9 cellular contexts compared by ENCODE assay signal in the genomic region with DNA sequence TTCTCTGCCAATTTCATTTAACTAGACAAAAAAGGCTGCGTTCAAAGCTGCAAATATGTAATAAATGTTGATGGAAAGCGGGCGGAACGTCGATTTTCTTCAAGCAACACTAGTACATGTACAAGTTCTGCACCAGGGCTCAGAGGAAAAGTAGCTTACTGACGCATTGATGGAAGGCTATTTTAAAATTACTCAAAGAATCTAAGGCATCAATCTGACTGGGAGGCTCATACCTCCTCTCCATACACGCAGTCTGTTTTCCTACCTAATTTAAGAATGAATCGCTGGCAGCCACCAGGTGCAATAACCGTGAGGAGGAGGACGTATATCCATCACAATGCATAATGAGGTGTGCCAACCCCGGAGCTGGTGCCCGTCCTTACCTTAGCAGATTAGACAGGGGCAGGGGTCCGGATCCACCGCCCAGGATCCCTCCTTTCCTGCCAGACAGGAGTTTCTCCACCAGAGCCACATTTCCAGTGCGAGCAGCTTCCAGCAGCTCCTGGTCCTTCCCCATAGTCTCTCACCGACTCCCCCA. TPM values are rescaled to one million over a fixed set of nuclear protein-coding genes. Genes with fewer than 3 reads are reported as not detected.
A peak's percentile ranks its signal among the peaks of the same experiment; 100 is the strongest.
DNase-seq lines count a peak whose midpoint lies in the region; ATAC-seq, FAIRE-seq and TF ChIP-seq lines count a peak whose summit lies in the region.
"Had no signal": no experiment of that assay in that cellular context is flagged by ENCODE, and none has a peak within 500 bp of the region (broad histone marks: within the 10 kb centered on the region; RNA-seq: fewer than 3 reads in every experiment).

No MANE protein-coding gene starts in this region.

- no peaks in the 10 kb centered on the region for H3K9me3 ChIP-seq in PC-3 (ENCODE audit: low read length)

- H3K9me2 ChIP-seq in PC-3 (replicated peaks; ENCODE audit: low read length), result no peaks in the 10 kb centered on the region

- intact Hi-C loops in PC-3 (cut with micrococcal nuclease), result loop anchor here (2.0 to 10.0 kb wide), 2 partner anchors 173 to 241 kb away; no protein-coding TSS in a partner anchor
- intact Hi-C loops in posterior cingulate gyrus (cut with DNase I), result no loop called here

- no peaks in the 10 kb centered on the region for H3K36me3 ChIP-seq in PC-3 (ENCODE audit: low read depth, low read length)

- H4K20me1 ChIP-seq in PC-3 (ENCODE audit: low read length), result no peaks in the 10 kb centered on the region

- CTCF ChIA-PET in PC-3 (lab: Charles Lee), result no interaction called here

- no peaks in the 10 kb centered on the region for H3F3A ChIP-seq in PC-3 (ENCODE audit: low read length, unreplicated experiment)

- TF ChIP-seq CTCF in PC-3 (conservative IDR thresholded peaks at IDR 0.05; ENCODE audit: low read depth, low read length), result no peak
- no peak for TF ChIP-seq CTCF in fibroblast of mammary gland (conservative IDR thresholded peaks at IDR 0.05; ENCODE audit: control insufficient read depth, insufficient read depth, low read depth, low read length)

- H3K4me2 ChIP-seq in PC-3 (ENCODE audit: low read length), result peak overlapping the region; percentile 81

- no peak overlapping the region for H2AFZ ChIP-seq in PC-3 (ENCODE audit: low read length)

- H3K79me2 ChIP-seq in PC-3 (ENCODE audit: low read length), result no peaks in the 10 kb centered on the region

- H3K27me3 ChIP-seq in PC-3 (ENCODE audit: low read length), result peaks cover 62% of the 10 kb centered on the region

- no TSS peak for BruUV-seq in PC-3 (replicated peaks; lab: Mats Ljungman, UMichigan)

- no peak for FAIRE-seq in H54 (lab: Jason Lieb, UNC)

- H3K4me3 ChIP-seq in PC-3 (ENCODE audit: low read length) (no peak overlapping the region), fibroblast of mammary gland (ENCODE audit: control insufficient read depth, low read depth, low read length) (peak overlapping the region; percentile 59)

- peak; percentile 24 for DNase-seq in H54 (ENCODE audit: insufficient read length, low spot score)
- no peak for DNase-seq in PC-3
- no peak for DNase-seq in fibroblast of mammary gland (ENCODE audit: low read depth)
- peak in 6 of 10 donors; percentile 14 to 82 (median 44) for DNase-seq in posterior cingulate gyrus

- POLR2A ChIA-PET in PC-3 (lab: Charles Lee; ENCODE audit: unreplicated experiment), result no interaction called here

- no peak overlapping the region for H3K9ac ChIP-seq in PC-3 (ENCODE audit: low read length)

- H3K27ac ChIP-seq in PC-3 (ENCODE audit: low read length), result no peak overlapping the region

- ATAC-seq in PC-3, result peak; percentile 8; the same call in 1 of the 2 replicates
- no peak for ATAC-seq in GM18505 (IDR thresholded peaks at IDR 0.05; ENCODE audit: unreplicated experiment)
- ATAC-seq in GM21717 (IDR thresholded peaks at IDR 0.05; ENCODE audit: unreplicated experiment), result no peak
- ATAC-seq in GM18873 (IDR thresholded peaks at IDR 0.05; ENCODE audit: low FRiP score, unreplicated experiment), result no peak
- ATAC-seq in GM21619 (IDR thresholded peaks at IDR 0.05; ENCODE audit: unreplicated experiment), result no peak

- TF ChIP-seq POLR2A in H54 (IDR thresholded peaks at IDR 0.05; ENCODE audit: low read depth, low read length) (no peak), GM18505 (IDR thresholded peaks at IDR 0.05; ENCODE audit: borderline replicate concordance, extremely low read depth, insufficient read depth, insufficient read length) (no peak)

- 0 out of 2 replicates have a peak, but pooled peaks cover 4% of the 10 kb centered on the region for H3K4me1 ChIP-seq in PC-3 (ENCODE audit: insufficient read depth, low read length)

RNA-seq across cellular contexts. Expression of gene ANKS1B, which starts 0.9 kb away (rescaled TPM):
- total RNA-seq in PC-3 (2014; rRNA removed), result 0.07 and 0.98 TPM in 2 replicates
- total RNA-seq: HT1080 had no signal

Comparison
In these comparisons a context has a peak if more than half of its experiments do, and no peak if none do; other contexts are left out.
1. DNase-seq: peak in H54 (single experiment) and posterior cingulate gyrus (6 of 10); none in PC-3 (single experiment) and fibroblast of mammary gland (single experiment).